ENCODE assay signal across 33 cellular contexts in genomic region chr1:247419326-247419725, GRCh38. TPM values are rescaled to one million over a fixed set of nuclear protein-coding genes. Genes with fewer than 3 reads are reported as not detected.
DNase-seq lines count a peak whose midpoint lies in the region; ATAC-seq, FAIRE-seq and TF ChIP-seq lines count a peak whose summit lies in the region.
"Had no signal": no experiment of that assay in that cellular context is flagged by ENCODE, and none has a peak within 500 bp of the region (broad histone marks: within the 10 kb centered on the region; RNA-seq: fewer than 3 reads in every experiment).

No MANE protein-coding gene starts in this region.

- H3K4me3 Mint-ChIP-seq in activated T-cell treated with anti-CD3 and anti-CD28 coated beads, Interleukin-2, amount 50 U/mL, for 4 hours, result peak overlapping the region; percentile 17
- H3K4me3 Mint-ChIP-seq in activated naive CD8-positive, alpha-beta T cell, result peak overlapping the region; percentile 33
- H3K4me3 Mint-ChIP-seq: memory B cell; stimulated activated memory B cell treated with anti-CD40 and anti-IgM and Interleukin-4, amounts not matched to agents 10 μg/mL and 1 μg/mL and 100 μg/mL, for 72 hours had no signal

- no TSS peak for BruUV-seq in OCI-LY7 (replicated peaks; lab: Mats Ljungman, UMichigan)

- ATAC-seq in activated T-cell treated with anti-CD3 and anti-CD28 coated beads, Interleukin-2, amount 50 U/mL, for 4 hours, result no peak
- ATAC-seq: body of pancreas; left lobe of liver; stimulated activated memory B cell treated with anti-CD40 and anti-IgM and Interleukin-4, amounts not matched to agents 10 μg/mL and 1 μg/mL and 100 μg/mL, for 72 hours had no signal

- H2AFZ ChIP-seq in OCI-LY7 (ENCODE audit: low read length), result no peak overlapping the region

- H3K27ac ChIP-seq in neutrophil (no peak overlapping the region), OCI-LY7 (ENCODE audit: low read depth, low read length, poor library complexity, severe bottlenecking) (no peak overlapping the region)
- H3K27ac ChIP-seq: body of pancreas, prostate gland, SJCRH30 had no signal

- TF ChIP-seq CTCF in NB4 (IDR thresholded peaks at IDR 0.05; ENCODE audit: low read depth, low read length) (no peak), neutrophil (IDR thresholded peaks at IDR 0.05) (no peak), OCI-LY7 (conservative IDR thresholded peaks at IDR 0.05; ENCODE audit: low read length) (no peak)

- no peaks in the 10 kb centered on the region for H3K79me2 ChIP-seq in OCI-LY7 (ENCODE audit: insufficient read depth, low read depth, low read length)

- peaks cover 61 to 63% of the 10 kb centered on the region in 2 experiments for H3K4me1 ChIP-seq in neutrophil (ENCODE audit: control insufficient read depth in 1 of 2, insufficient read depth in 1 of 2, low read depth in 1 of 2, low read length in 1 of 2)
- H3K4me1 ChIP-seq in OCI-LY7 (ENCODE audit: insufficient read depth, low read length, poor library complexity, severe bottlenecking), result peaks cover 13% of the 10 kb centered on the region
- H3K4me1 ChIP-seq: body of pancreas, prostate gland, SJCRH30 had no signal

- no peaks in the 10 kb centered on the region for H3K27me3 Mint-ChIP-seq in activated T-cell treated with anti-CD3 and anti-CD28 coated beads, Interleukin-2, amount 50 U/mL, for 4 hours (ENCODE audit: low read depth)
- no peaks in the 10 kb centered on the region for H3K27me3 Mint-ChIP-seq in activated naive CD8-positive, alpha-beta T cell
- H3K27me3 Mint-ChIP-seq: stimulated activated memory B cell treated with anti-CD40 and anti-IgM and Interleukin-4, amounts not matched to agents 10 μg/mL and 1 μg/mL and 100 μg/mL, for 72 hours had no signal

- H3K4me2 ChIP-seq in OCI-LY7 (ENCODE audit: low read length), result no peak overlapping the region

- POLR2A ChIA-PET in OCI-LY7 (lab: Charles Lee), result no interaction called here

- peaks cover 13% of the 10 kb centered on the region for H3K36me3 ChIP-seq in neutrophil
- H3K36me3 ChIP-seq in OCI-LY7 (ENCODE audit: insufficient read depth, low read length), result no peaks in the 10 kb centered on the region
- H3K36me3 ChIP-seq: prostate gland, SJCRH30 had no signal

- H3K9me3 Mint-ChIP-seq in activated T-cell treated with anti-CD3 and anti-CD28 coated beads, Interleukin-2, amount 50 U/mL, for 4 hours, result no peaks in the 10 kb centered on the region
- H3K9me3 Mint-ChIP-seq in activated naive CD8-positive, alpha-beta T cell (ENCODE audit: low read depth), result no peaks in the 10 kb centered on the region
- H3K9me3 Mint-ChIP-seq: activated T-helper 2 cell treated with anti-CD3 and anti-CD28 coated beads, Interferon-gamma antibody, Interleukin-2, Interleukin-4, amounts not matched to agents 10 μg/mL and 5 μg/mL and 100 μg/mL, durations not matched to agents 14 hours and 24 hours and 36 hours; memory B cell; stimulated activated memory B cell treated with anti-CD40 and anti-IgM and Interleukin-4, amounts not matched to agents 10 μg/mL and 1 μg/mL and 100 μg/mL, for 72 hours had no signal

- intact Hi-C loops in OCI-LY7 (cut with micrococcal nuclease; ENCODE audit: unreplicated experiment), result no loop called here

- H3K36me3 Mint-ChIP-seq in activated T-cell treated with anti-CD3 and anti-CD28 coated beads, Interleukin-2, amount 50 U/mL, for 4 hours (ENCODE audit: insufficient read depth), result peaks cover 25% of the 10 kb centered on the region
- peaks cover 16% of the 10 kb centered on the region for H3K36me3 Mint-ChIP-seq in activated naive CD8-positive, alpha-beta T cell

- FAIRE-seq in frontal cortex (lab: Jason Lieb, UNC), result no peak
- FAIRE-seq: GM18507, RCC 7860, TTC549 had no signal

- no peak for DNase-seq in activated T-cell treated with anti-CD3 and anti-CD28 coated beads, Interleukin-2, amount 50 U/mL, for 4 hours
- DNase-seq in activated T-cell treated with anti-CD3 and anti-CD28 coated beads, Interleukin-2, amount 50 U/mL, for 1 hour, result no peak
- peak; percentile 66 for DNase-seq in NB4 (ENCODE audit: low read depth)
- no peak for DNase-seq in OCI-LY7 (ENCODE audit: low spot score)
- DNase-seq in frontal cortex (ENCODE audit: low spot score in 2 of 2), result no peak
- DNase-seq in NCI-H2227 treated with DMSO at 0.1 percent for 48 hours (lab: John Stamatoyannopoulos, UW), result no peak
- DNase-seq: 8988T; activated CD4-positive, alpha-beta T cell treated with anti-CD3 and anti-CD28 coated beads, Interleukin-2, amount 50 U/mL, for 4 hours; body of pancreas; HCEC 1CT; NCI-H146; NCI-H2107; NCI-H446 treated with DMSO at 0.1 percent for 48 hours; nucleus accumbens; SJCRH30; stimulated activated CD4-positive, alpha-beta T cell treated with anti-CD3 and anti-CD28 coated beads, Interleukin-4, amount 100 ng/mL, for 4 hours; T-helper 1 cell had no signal

- TF ChIP-seq POLR2A in NB4 (IDR thresholded peaks at IDR 0.05; ENCODE audit: extremely low read depth, insufficient read length), result no peak

- peaks cover 64% of the 10 kb centered on the region for H3K4me1 Mint-ChIP-seq in activated T-cell treated with anti-CD3 and anti-CD28 coated beads, Interleukin-2, amount 50 U/mL, for 4 hours (ENCODE audit: low read depth)
- peaks cover 66% of the 10 kb centered on the region for H3K4me1 Mint-ChIP-seq in activated naive CD8-positive, alpha-beta T cell (ENCODE audit: low read depth)

- H3K9me3 ChIP-seq in neutrophil (no peaks in the 10 kb centered on the region), OCI-LY7 (ENCODE audit: low read length) (no peaks in the 10 kb centered on the region)
- H3K9me3 ChIP-seq: body of pancreas, prostate gland, SJCRH30 had no signal

- no peaks in the 10 kb centered on the region for H4K20me1 ChIP-seq in OCI-LY7 (ENCODE audit: insufficient read depth, low read length)

- CTCF ChIA-PET in OCI-LY7 (lab: Charles Lee; ENCODE audit: unreplicated experiment), result no interaction called here

- no peaks in the 10 kb centered on the region for H3K27me3 ChIP-seq in neutrophil
- H3K27me3 ChIP-seq: body of pancreas, SJCRH30 had no signal

- H3K4me3 ChIP-seq in NB4 (ENCODE audit: low read depth, low read length) (peak overlapping the region; percentile 55), neutrophil (ENCODE audit: low read depth in 1 of 2, low read length in 1 of 2) (peak overlapping the region; percentile 6 to 89), OCI-LY7 (ENCODE audit: low read depth, low read length, poor library complexity, severe bottlenecking) (no peak overlapping the region)
- H3K4me3 ChIP-seq: body of pancreas, prostate gland, SJCRH30 had no signal

- no peaks in the 10 kb centered on the region for H3K9me2 ChIP-seq in OCI-LY7 (ENCODE audit: insufficient read depth, low read length)

- no peak overlapping the region for H3K27ac Mint-ChIP-seq in activated naive CD8-positive, alpha-beta T cell
- H3K27ac Mint-ChIP-seq: activated T-helper 2 cell treated with anti-CD3 and anti-CD28 coated beads, Interferon-gamma antibody, Interleukin-2, Interleukin-4, amounts not matched to agents 10 μg/mL and 5 μg/mL and 100 μg/mL, durations not matched to agents 14 hours and 24 hours and 36 hours; memory B cell; stimulated activated memory B cell treated with anti-CD40 and anti-IgM and Interleukin-4, amounts not matched to agents 10 μg/mL and 1 μg/mL and 100 μg/mL, for 72 hours had no signal

RNA-seq across cellular contexts. Expression of gene NLRP3, which starts 3.4 kb away (rescaled TPM):
- 1 to 10 TPM; 4.1 to 5.4 (median 4.2) TPM for total RNA-seq in activated T-cell treated with anti-CD3 and anti-CD28 coated beads, Interleukin-2, amount 50 U/mL, for 4 hours
- not detected in 2 replicates for total RNA-seq in OCI-LY7 (2014; rRNA removed; shearing (Covaris generic))
- not detected in 2 replicates for total RNA-seq in OCI-LY7 (2022)
- total RNA-seq in frontal cortex, result 0.82 TPM

RNA-seq across cellular contexts. Expression of gene OR2B11, which starts 38.6 kb away (rescaled TPM):
- total RNA-seq in activated T-cell treated with anti-CD3 and anti-CD28 coated beads, Interleukin-2, amount 50 U/mL, for 4 hours, result not detected
- total RNA-seq in OCI-LY7 (2014; rRNA removed; shearing (Covaris generic)), result not detected in 2 replicates
- total RNA-seq in OCI-LY7 (2022), result not detected in 2 replicates
- total RNA-seq in frontal cortex, result not detected
- total RNA-seq: activated T-helper 2 cell treated with anti-CD3 and anti-CD28 coated beads, Interferon-gamma antibody, Interleukin-2, Interleukin-4, amounts not matched to agents 10 μg/mL and 5 μg/mL and 100 μg/mL, durations not matched to agents 14 hours and 24 hours and 36 hours; body of pancreas; cerebellum; fibroblast of lung; glomerular endothelial cell; left lobe of liver; M059J; prostate gland; SJCRH30; temporal lobe; urinary bladder had no signal
